In the genomic region with DNA sequence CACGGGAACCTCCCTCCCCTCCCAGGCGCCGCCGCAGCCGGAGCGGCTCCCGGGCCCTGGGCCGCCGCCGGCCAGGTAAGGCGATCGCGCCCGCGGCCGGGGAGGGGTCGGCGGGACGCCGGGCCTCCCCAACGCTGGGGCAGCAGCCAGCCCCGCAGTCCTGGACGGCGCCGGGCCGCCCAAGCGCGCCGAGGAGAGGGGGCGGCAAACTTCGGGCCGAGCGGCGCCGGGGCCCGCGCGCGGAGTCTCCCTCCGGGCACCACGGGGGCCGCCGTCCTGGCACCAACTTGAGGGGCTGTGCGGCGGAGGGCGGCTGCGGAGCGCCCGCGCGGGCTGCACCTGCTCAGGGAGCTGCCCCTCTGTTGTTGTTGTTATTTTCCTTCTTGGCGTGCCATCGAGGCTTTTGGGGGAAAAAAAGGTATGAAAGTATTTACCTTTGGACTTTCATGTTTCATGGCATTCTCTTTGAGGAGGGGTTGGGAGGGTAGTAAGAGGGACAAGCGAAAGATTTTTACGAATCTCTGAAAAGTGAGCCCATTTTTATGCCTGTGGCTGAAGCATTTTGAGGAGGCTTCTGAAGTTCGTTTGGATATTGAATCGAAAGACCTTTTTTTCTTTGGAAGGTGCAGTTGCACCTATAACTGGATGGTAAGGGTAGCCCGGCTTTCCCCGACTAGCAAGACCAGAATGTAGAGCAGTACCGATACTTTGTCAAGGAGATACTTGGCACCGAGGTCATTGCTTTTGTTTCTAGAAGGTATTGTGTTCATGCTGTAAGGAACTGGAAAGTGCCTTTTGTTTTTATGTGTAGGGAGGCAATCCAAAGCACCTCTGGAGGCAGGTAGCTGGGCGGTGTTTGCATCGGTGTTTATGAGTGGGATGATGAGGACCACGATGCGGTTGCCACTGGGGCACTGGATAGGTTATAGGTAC, we compare ENCODE assay signal across 8 cellular contexts. TPM values are rescaled to one million over a fixed set of nuclear protein-coding genes. Genes with fewer than 3 reads are reported as not detected.
A peak's percentile ranks its signal among the peaks of the same experiment; 100 is the strongest.
DNase-seq lines count a peak whose midpoint lies in the region; ATAC-seq and TF ChIP-seq lines count a peak whose summit lies in the region.

RNF182 (plus strand) TSS at position 4 of the 933 bp plus-strand sequence. CDS start 52,168 bp downstream, outside the sequence.

- TF ChIP-seq EP300 in stomach (IDR thresholded peaks at IDR 0.05): no peak

- H3K9me3 Mint-ChIP-seq in MCF 10A (ENCODE audit: unreplicated experiment): no peaks in the 10 kb centered on the region

- no peak within 1 kb of the TSS for H3K27ac Mint-ChIP-seq in MCF 10A (ENCODE audit: low read depth, unreplicated experiment)

- peaks cover 69% of the 10 kb centered on the region for H3K27me3 Mint-ChIP-seq in MCF 10A (ENCODE audit: insufficient read depth, unreplicated experiment)

- no peaks in the 10 kb centered on the region; the same call in 1 of the 2 replicates for H4K20me1 ChIP-seq in OCI-LY3 (ENCODE audit: insufficient read depth, low read length)

- CTCF ChIA-PET in MCF 10A (lab: Yijun Ruan, JAX): interaction anchor here (0.6 to 1.0 kb wide), 3 partner anchors 116 to 1026 kb away, joined by 3 to 4 read pairs (median 3); no protein-coding TSS in a partner anchor

- no peak for TF ChIP-seq POLR2A in stomach (IDR thresholded peaks at IDR 0.05)

- H3K4me1 ChIP-seq in OCI-LY3 (ENCODE audit: low read length) (peaks cover 21% of the 10 kb centered on the region), stomach (peaks cover 13 to 21% (median 19%) of the 10 kb centered on the region in 4 donors)

- H3K27me3 ChIP-seq in OCI-LY3 (ENCODE audit: low read depth, low read length) (no peaks in the 10 kb centered on the region), layer of hippocampus (ENCODE audit: control insufficient read depth, insufficient read depth, low read length) (peaks cover 21% of the 10 kb centered on the region), stomach (peaks cover 0 to 76% (median 51%) of the 10 kb centered on the region in 3 donors)

- H3K79me2 ChIP-seq in OCI-LY3 (ENCODE audit: low read length): peaks cover 53% of the 10 kb centered on the region

- no peaks in the 10 kb centered on the region for H3K4me1 Mint-ChIP-seq in MCF 10A (ENCODE audit: insufficient read depth, unreplicated experiment)

- POLR2A ChIA-PET in MCF 10A (lab: Yijun Ruan, JAX): no interaction called here

- H3K36me3 ChIP-seq in OCI-LY3 (replicated peaks; ENCODE audit: low read depth, low read length) (peaks cover 15% of the 10 kb centered on the region), stomach (no peaks in the 10 kb centered on the region)

- H3K4me3 ChIP-seq in OCI-LY3 (ENCODE audit: low read length) (peak within 1 kb of the TSS; percentile 87), stomach (peak within 1 kb of the TSS; percentile 35 to 49 (median 45))

- 2 to 8% (median 5%) methylated on average over 22 to 61 of the region's 65 CpGs for WGBS in stomach, 5 donors

- intact Hi-C loops in MCF 10A (cut with micrococcal nuclease): no loop called here
- intact Hi-C loops in stomach (cut with DNase I; ENCODE audit: low total_unique reads): no loop called here

- BruUV-seq in MCF 10A (replicated peaks; lab: Mats Ljungman, UMichigan): no TSS peak

- H3K36me3 Mint-ChIP-seq in MCF 10A (ENCODE audit: insufficient read depth, unreplicated experiment): no peaks in the 10 kb centered on the region

- H3K9me3 ChIP-seq in OCI-LY3 (ENCODE audit: insufficient read depth, low read length) (no peaks in the 10 kb centered on the region), stomach (no peaks in the 10 kb centered on the region)

- H3K27ac ChIP-seq in OCI-LY3 (ENCODE audit: low read length): peak within 1 kb of the TSS; percentile 74
- peak within 1 kb of the TSS; percentile 58 for H3K27ac ChIP-seq in layer of hippocampus (ENCODE audit: low read depth, low read length)
- peak within 1 kb of the TSS in 1 of 5 donors; percentile 6 for H3K27ac ChIP-seq in stomach
- no peak within 1 kb of the TSS for H3K27ac ChIP-seq in caudate nucleus (ENCODE audit: low read depth, low read length)

- H3K9ac ChIP-seq in OCI-LY3 (ENCODE audit: low read length): peak within 1 kb of the TSS; percentile 72

- H3K4me3 Mint-ChIP-seq in MCF 10A (ENCODE audit: unreplicated experiment): peak within 1 kb of the TSS; percentile 67

- peak in 2 of 3 donors; percentile 9 to 37 for DNase-seq in stimulated activated CD4-positive, alpha-beta T cell treated with anti-CD3 and anti-CD28 coated beads, Interleukin-12 subunit alpha, Interleukin-12 subunit beta, amount 100 ng/mL, for 48 hours (ENCODE audit: low read depth in 2 of 3, low spot score in 1 of 3)
- DNase-seq in stimulated activated CD4-positive, alpha-beta T cell treated with anti-CD3 and anti-CD28 coated beads, Interleukin-1b, Interleukin-23, amount 100 ng/mL, for 48 hours: no peak
- DNase-seq in MCF 10A (ENCODE audit: unreplicated experiment) (peak; percentile 26), stomach (no peak), caudate nucleus (lab: John Stamatoyannopoulos, UW) (no peak)

- peak within 1 kb of the TSS; percentile 94 for H3K4me2 ChIP-seq in OCI-LY3 (ENCODE audit: low read length)

- peak within 1 kb of the TSS; percentile 71 for H2AFZ ChIP-seq in OCI-LY3 (ENCODE audit: low read depth, low read length)

- no peak for TF ChIP-seq CTCF in OCI-LY3 (IDR thresholded peaks at IDR 0.05; ENCODE audit: low read depth, low read length)
- TF ChIP-seq CTCF in MCF 10A (IDR thresholded peaks at IDR 0.05; ENCODE audit: unreplicated experiment): no peak
- no peak for TF ChIP-seq CTCF in stomach (IDR thresholded peaks at IDR 0.05)

- no peak for ATAC-seq in HG02973 (IDR thresholded peaks at IDR 0.05; ENCODE audit: unreplicated experiment)

RNA-seq across cellular contexts. Expression of gene RNF182, which starts in this region (rescaled TPM):
- not detected in 2 replicates for total RNA-seq in MCF 10A (2022)
- total RNA-seq in stomach: under 1 TPM in 1 of 5 donors, not detected in 4; 0.18 TPM
- polyA plus RNA-seq in stomach: under 1 TPM in 1 of 3 donors, not detected in 2; 0.10 TPM

Comparison
In these comparisons a context has a peak if more than half of its experiments do, and no peak if none do; other contexts are left out.
1. DNase-seq: peak in stimulated activated CD4-positive, alpha-beta T cell treated with anti-CD3 and anti-CD28 coated beads, Interleukin-12 subunit alpha, Interleukin-12 subunit beta, amount 100 ng/mL, for 48 hours (2 of 3); none in stimulated activated CD4-positive, alpha-beta T cell treated with anti-CD3 and anti-CD28 coated beads, Interleukin-1b, Interleukin-23, amount 100 ng/mL, for 48 hours (single experiment), stomach (single experiment) and caudate nucleus (0 of 61).
2. Peak in DNase-seq in MCF 10A; RNA of the gene not detected or under 1 TPM.